ENCODE assay signal across 13 cellular contexts in genomic region chr20:49140411-49140810, GRCh38. TPM values are rescaled to one million over a fixed set of nuclear protein-coding genes. Genes with fewer than 3 reads are reported as not detected.
DNase-seq lines count a peak whose midpoint lies in the region; ATAC-seq lines count a peak whose summit lies in the region.
"Had no signal": no experiment of that assay in that cellular context is flagged by ENCODE, and none has a peak within 500 bp of the region (broad histone marks: within the 10 kb centered on the region; RNA-seq: fewer than 3 reads in every experiment).

No MANE protein-coding gene starts in this region.

- no peaks in the 10 kb centered on the region for H3K27me3 Mint-ChIP-seq in CD4-positive, alpha-beta memory T cell
- H3K27me3 Mint-ChIP-seq in T-helper 17 cell: no peaks in the 10 kb centered on the region
- no peaks in the 10 kb centered on the region for H3K27me3 Mint-ChIP-seq in memory B cell

- peak overlapping the region; percentile 4; the same call in 1 of the 2 replicates for H3K9ac ChIP-seq in GM23248

- H3K27me3 ChIP-seq in CD4-positive, alpha-beta memory T cell (ENCODE audit: insufficient read depth, low read length): no peaks in the 10 kb centered on the region
- no peaks in the 10 kb centered on the region for H3K27me3 ChIP-seq in GM23248 (replicated peaks; ENCODE audit: insufficient read depth)

- WGBS in GM23248 (ENCODE audit: low coverage in 1 of 2, low lambda C conversion rate in 2 of 2, missing lambda C conversion rate in 2 of 2), 2 experiments: 20 to 24% methylated on average over 2 of the region's 2 CpGs

- H2AFZ ChIP-seq in GM23248: no peak overlapping the region

- H3K4me3 ChIP-seq in CD4-positive, alpha-beta memory T cell (ENCODE audit: low read length in 2 of 2): no peak overlapping the region
- no peak overlapping the region for H3K4me3 ChIP-seq in GM23248
- H3K4me3 ChIP-seq: HAP-1 had no signal

- peak overlapping the region; percentile 1 to 89 (median 23) for H3K27ac Mint-ChIP-seq in CD4-positive, alpha-beta memory T cell
- H3K27ac Mint-ChIP-seq in T-helper 17 cell (peak overlapping the region; percentile 70), memory B cell (peak overlapping the region; percentile 65)

- POLR2A ChIA-PET in CD4-positive, alpha-beta memory T cell (lab: Charles Lee; ENCODE audit: partially characterized antibody): no interaction called here

- H3K4me3 Mint-ChIP-seq in CD4-positive, alpha-beta memory T cell: peak overlapping the region in 1 of 8 donors; percentile 38
- H3K4me3 Mint-ChIP-seq in T-helper 17 cell (no peak overlapping the region), memory B cell (no peak overlapping the region)

- no peaks in the 10 kb centered on the region for H3K9me2 ChIP-seq in GM23248 (ENCODE audit: insufficient read depth)

- H4K20me1 ChIP-seq in GM23248 (ENCODE audit: insufficient read depth): no peaks in the 10 kb centered on the region

- no peaks in the 10 kb centered on the region for H3K9me3 Mint-ChIP-seq in CD4-positive, alpha-beta memory T cell
- H3K9me3 Mint-ChIP-seq in memory B cell: no peaks in the 10 kb centered on the region

- CTCF ChIA-PET in CD4-positive, alpha-beta memory T cell (lab: Charles Lee; ENCODE audit: partially characterized antibody): interaction anchor here (3.8 kb wide), 1 partner anchor 76 kb away, joined by 38 read pairs; no protein-coding TSS in a partner anchor

- H3F3A ChIP-seq in GM23248 (ENCODE audit: insufficient read depth): no peaks in the 10 kb centered on the region; the same call in 1 of the 2 replicates

- DNase-seq in CD4-positive, alpha-beta memory T cell: no peak
- DNase-seq in GM23248: peak; percentile 27
- DNase-seq in T-helper 17 cell: no peak
- no peak for DNase-seq in memory B cell (ENCODE audit: low spot score in 2 of 2)
- DNase-seq in GM19238 (ENCODE audit: insufficient read length, low spot score): no peak
- DNase-seq in stimulated activated naive CD4-positive, alpha-beta T cell treated with Interleukin-2 at 50 U/mL for 16 hours (lab: John Stamatoyannopoulos, UW): no peak
- no peak for DNase-seq in HK-2 (ENCODE audit: unreplicated experiment)
- DNase-seq: DMS153, IMR-90, NCI-H1436 treated with DMSO at 0.1 percent for 48 hours, NCI-H2081 had no signal

- intact Hi-C loops in CD4-positive, alpha-beta memory T cell (cut with micrococcal nuclease): no loop called here

- ATAC-seq in T-helper 17 cell: no peak
- ATAC-seq in memory B cell (ENCODE audit: low read depth): peak; percentile 64
- no peak for ATAC-seq in GM18861 (IDR thresholded peaks at IDR 0.05; ENCODE audit: unreplicated experiment)

- no peak overlapping the region for H3K27ac ChIP-seq in CD4-positive, alpha-beta memory T cell (ENCODE audit: low read depth, low read length)
- H3K27ac ChIP-seq in GM23248: 0 out of 2 replicates have a peak overlapping the region, but pooled peaks have one; percentile 21

- H3K36me3 Mint-ChIP-seq in CD4-positive, alpha-beta memory T cell: peaks cover 23 to 36% of the 10 kb centered on the region in 2 donors
- no peaks in the 10 kb centered on the region for H3K36me3 Mint-ChIP-seq in T-helper 17 cell (ENCODE audit: low read depth)
- peaks cover 6% of the 10 kb centered on the region for H3K36me3 Mint-ChIP-seq in memory B cell

- peaks cover 100% of the 10 kb centered on the region for H3K79me2 ChIP-seq in GM23248 (ENCODE audit: insufficient read depth)

- no peaks in the 10 kb centered on the region for H3K4me1 ChIP-seq in CD4-positive, alpha-beta memory T cell (ENCODE audit: insufficient read depth, low read length)
- H3K4me1 ChIP-seq in GM23248 (ENCODE audit: insufficient read depth): peaks cover 5% of the 10 kb centered on the region; the same call in 1 of the 2 replicates
- H3K4me1 ChIP-seq: HAP-1 had no signal

- peaks cover 11 to 26% (median 23%) of the 10 kb centered on the region in 4 donors for H3K4me1 Mint-ChIP-seq in CD4-positive, alpha-beta memory T cell
- H3K4me1 Mint-ChIP-seq in T-helper 17 cell (peaks cover 6% of the 10 kb centered on the region), memory B cell (peaks cover 5% of the 10 kb centered on the region)

- no peaks in the 10 kb centered on the region for H3K9me3 ChIP-seq in CD4-positive, alpha-beta memory T cell (ENCODE audit: control insufficient read depth in 1 of 2, low read length in 2 of 2)
- H3K9me3 ChIP-seq in GM23248 (ENCODE audit: low read depth) (no peaks in the 10 kb centered on the region), T-helper 17 cell (ENCODE audit: control insufficient read depth, low read length, poor library complexity, severe bottlenecking) (no peaks in the 10 kb centered on the region)
- H3K9me3 ChIP-seq: HAP-1 had no signal

- in situ Hi-C loops in GM23248 (cut with MboI): no loop called here

- peaks cover 16% of the 10 kb centered on the region for H3K36me3 ChIP-seq in CD4-positive, alpha-beta memory T cell (ENCODE audit: insufficient read depth, low read length)
- peaks cover 25% of the 10 kb centered on the region for H3K36me3 ChIP-seq in GM23248 (ENCODE audit: low read depth)

- no peak overlapping the region for H3K4me2 ChIP-seq in GM23248 (ENCODE audit: unreplicated experiment)

RNA-seq across cellular contexts. Expression of gene STAU1, which starts 47.7 kb away (rescaled TPM):
- total RNA-seq in CD4-positive, alpha-beta memory T cell: 10 to 100 TPM; 49.4 to 49.9 TPM
- 10 to 100 TPM; 23.2 to 48.7 TPM for polyA plus RNA-seq in CD4-positive, alpha-beta memory T cell
- total RNA-seq in GM23248 (2014; rRNA removed; shearing (Covaris generic)): 49.1 and 59.4 TPM in 2 replicates
- 76.2 and 78.2 TPM in 2 replicates for polyA plus RNA-seq in GM23248 (2016; fragmentation: Nextera tagmentation; extraction: Ambion mirVana)
- total RNA-seq in T-helper 17 cell: 10 to 100 TPM; 45.6 to 62.5 TPM
